In genomic region chr5:175700991-175701390, GRCh38 we compare ENCODE assay signal across 12 cellular contexts. TPM values are rescaled to one million over a fixed set of nuclear protein-coding genes. Genes with fewer than 3 reads are reported as not detected.
A peak's percentile ranks its signal among the peaks of the same experiment; 100 is the strongest.
DNase-seq lines count a peak whose midpoint lies in the region; ATAC-seq and TF ChIP-seq lines count a peak whose summit lies in the region.
"Had no signal": no experiment of that assay in that cellular context is flagged by ENCODE, and none has a peak within 500 bp of the region (broad histone marks: within the 10 kb centered on the region; RNA-seq: fewer than 3 reads in every experiment).

No MANE protein-coding gene starts in this region.

- H3K4me3 Mint-ChIP-seq in activated CD8-positive, alpha-beta T cell treated with anti-CD3 and anti-CD28 coated beads for 36 hours = no peak overlapping the region
- H3K4me3 Mint-ChIP-seq in activated CD8-positive, alpha-beta T cell treated with anti-CD3 and anti-CD28 coated beads, Interleukin-2, amount 10 ng/mL, durations not matched to agents 7 days and 5 days = no peak overlapping the region
- no peak overlapping the region for H3K4me3 Mint-ChIP-seq in dendritic cell treated with granulocyte-macrophage colony-stimulating factor and Interleukin-4, amounts not matched to agents 40 ng/mL and 50 ng/mL, for 4 days
- no peak overlapping the region for H3K4me3 Mint-ChIP-seq in naive thymus-derived CD8-positive, alpha-beta T cell

- no peaks in the 10 kb centered on the region for H3K27me3 Mint-ChIP-seq in activated CD8-positive, alpha-beta T cell treated with anti-CD3 and anti-CD28 coated beads for 36 hours
- H3K27me3 Mint-ChIP-seq in activated CD8-positive, alpha-beta T cell treated with anti-CD3 and anti-CD28 coated beads, Interleukin-2, amount 10 ng/mL, durations not matched to agents 7 days and 5 days (ENCODE audit: low read depth) = no peaks in the 10 kb centered on the region
- H3K27me3 Mint-ChIP-seq in dendritic cell treated with granulocyte-macrophage colony-stimulating factor and Interleukin-4, amounts not matched to agents 40 ng/mL and 50 ng/mL, for 4 days = no peaks in the 10 kb centered on the region
- no peaks in the 10 kb centered on the region for H3K27me3 Mint-ChIP-seq in naive thymus-derived CD8-positive, alpha-beta T cell

- H3K9me3 ChIP-seq in Karpas-422 (ENCODE audit: low read length) = no peaks in the 10 kb centered on the region
- H3K9me3 ChIP-seq in psoas muscle = peaks cover 9% of the 10 kb centered on the region
- H3K9me3 ChIP-seq: pancreas had no signal

- no peak overlapping the region for H3K9ac ChIP-seq in Karpas-422 (ENCODE audit: low read length)
- H3K9ac ChIP-seq: BLaER1 had no signal

- no peaks in the 10 kb centered on the region for H3K4me1 ChIP-seq in Karpas-422 (ENCODE audit: low read length)
- no peaks in the 10 kb centered on the region for H3K4me1 ChIP-seq in psoas muscle

- H3K27me3 ChIP-seq in Karpas-422 (ENCODE audit: low read length) = no peaks in the 10 kb centered on the region
- peaks cover 0 to 8% (median 2%) of the 10 kb centered on the region in 3 donors for H3K27me3 ChIP-seq in psoas muscle (ENCODE audit: insufficient read depth in 3 of 3, low read length in 2 of 3)
- H3K27me3 ChIP-seq: BLaER1, pancreas had no signal

- intact Hi-C loops in activated CD8-positive, alpha-beta T cell treated with anti-CD3 and anti-CD28 coated beads for 36 hours (cut with micrococcal nuclease) = no loop called here
- intact Hi-C loops in dendritic cell treated with granulocyte-macrophage colony-stimulating factor and Interleukin-4, amounts not matched to agents 40 ng/mL and 50 ng/mL, for 4 days (cut with micrococcal nuclease) = loop anchor here (1.0 kb wide), 1 partner anchor 167 kb away; no protein-coding TSS in a partner anchor
- intact Hi-C loops in psoas muscle (cut with DNase I) = no loop called here

- no peak for DNase-seq in activated CD8-positive, alpha-beta T cell treated with anti-CD3 and anti-CD28 coated beads for 36 hours
- DNase-seq in activated CD8-positive, alpha-beta T cell treated with anti-CD3 and anti-CD28 coated beads, Interleukin-2, amount 10 ng/mL, durations not matched to agents 7 days and 5 days = no peak
- DNase-seq in Karpas-422 (peak; percentile 59), psoas muscle (no peak)
- DNase-seq in naive thymus-derived CD8-positive, alpha-beta T cell = no peak
- DNase-seq: NCI-H1930 had no signal

- POLR2A ChIA-PET in activated CD8-positive, alpha-beta T cell treated with anti-CD3 and anti-CD28 coated beads for 36 hours (lab: Charles Lee) = interaction anchor here (0.9 to 1.4 kb wide), 3 partner anchors 10 to 167 kb away, joined by 3 to 4 read pairs (median 3); no protein-coding TSS in a partner anchor
- POLR2A ChIA-PET in activated CD8-positive, alpha-beta T cell treated with anti-CD3 and anti-CD28 coated beads, Interleukin-2, amount 10 ng/mL, durations not matched to agents 7 days and 5 days (lab: Charles Lee) = no interaction called here
- POLR2A ChIA-PET in naive thymus-derived CD8-positive, alpha-beta T cell (lab: Charles Lee) = interaction anchor here (0.6 to 1.4 kb wide), 2 partner anchors 167 to 175 kb away, joined by 3 to 5 read pairs; no protein-coding TSS in a partner anchor

- no peaks in the 10 kb centered on the region for H4K20me1 ChIP-seq in Karpas-422 (ENCODE audit: insufficient read depth, low read depth, low read length)
- H4K20me1 ChIP-seq: BLaER1 had no signal

- WGBS in psoas muscle, 3 donors = 75 to 86% (median 79%) methylated on average over 5 of the region's 5 CpGs

- no peaks in the 10 kb centered on the region for H3K9me2 ChIP-seq in Karpas-422 (replicated peaks; ENCODE audit: insufficient read depth, low read length)

- H3K4me2 ChIP-seq in Karpas-422 (ENCODE audit: low read depth, low read length, poor library complexity, severe bottlenecking) = no peak overlapping the region
- H3K4me2 ChIP-seq: BLaER1 had no signal

- ATAC-seq in activated CD8-positive, alpha-beta T cell treated with anti-CD3 and anti-CD28 coated beads for 36 hours = no peak
- ATAC-seq in activated CD8-positive, alpha-beta T cell treated with anti-CD3 and anti-CD28 coated beads, Interleukin-2, amount 10 ng/mL, durations not matched to agents 7 days and 5 days = no peak
- no peak for ATAC-seq in psoas muscle
- ATAC-seq in GM18861 (IDR thresholded peaks at IDR 0.05; ENCODE audit: unreplicated experiment) = no peak
- no peak for ATAC-seq in GM18858 (IDR thresholded peaks at IDR 0.05; ENCODE audit: unreplicated experiment)
- ATAC-seq in naive thymus-derived CD8-positive, alpha-beta T cell = no peak
- ATAC-seq: pancreas had no signal

- TF ChIP-seq CTCF in activated CD8-positive, alpha-beta T cell treated with anti-CD3 and anti-CD28 coated beads for 36 hours (IDR thresholded peaks at IDR 0.05) = peak; percentile 58
- peak; percentile 31 for TF ChIP-seq CTCF in psoas muscle (IDR thresholded peaks at IDR 0.05)

- CTCF ChIA-PET in activated CD8-positive, alpha-beta T cell treated with anti-CD3 and anti-CD28 coated beads for 36 hours (lab: Charles Lee) = interaction anchor here (0.9 to 6.0 kb wide), 19 partner anchors 12 to 236 kb away, joined by 3 to 87 read pairs (median 4); no protein-coding TSS in a partner anchor
- CTCF ChIA-PET in activated CD8-positive, alpha-beta T cell treated with anti-CD3 and anti-CD28 coated beads, Interleukin-2, amount 10 ng/mL, durations not matched to agents 7 days and 5 days (lab: Charles Lee) = interaction anchor here (0.8 to 6.7 kb wide), 17 partner anchors 8 to 175 kb away, joined by 3 to 109 read pairs (median 4); no protein-coding TSS in a partner anchor

- no peak overlapping the region for H3K27ac ChIP-seq in Karpas-422 (ENCODE audit: low read length)
- H3K27ac ChIP-seq in psoas muscle = no peak overlapping the region
- H3K27ac ChIP-seq: BLaER1, pancreas had no signal

- H2AFZ ChIP-seq in Karpas-422 (ENCODE audit: low read length) = no peak overlapping the region

- H3K4me3 ChIP-seq in Karpas-422 (ENCODE audit: low read length) (no peak overlapping the region), psoas muscle (no peak overlapping the region)
- H3K4me3 ChIP-seq: BLaER1, pancreas had no signal

- H3K4me1 Mint-ChIP-seq in activated CD8-positive, alpha-beta T cell treated with anti-CD3 and anti-CD28 coated beads for 36 hours (ENCODE audit: low read depth) = peaks cover 11% of the 10 kb centered on the region
- peaks cover 14% of the 10 kb centered on the region for H3K4me1 Mint-ChIP-seq in activated CD8-positive, alpha-beta T cell treated with anti-CD3 and anti-CD28 coated beads, Interleukin-2, amount 10 ng/mL, durations not matched to agents 7 days and 5 days (ENCODE audit: low read depth)
- H3K4me1 Mint-ChIP-seq in dendritic cell treated with granulocyte-macrophage colony-stimulating factor and Interleukin-4, amounts not matched to agents 40 ng/mL and 50 ng/mL, for 4 days (ENCODE audit: low read depth) = peaks cover 16% of the 10 kb centered on the region
- peaks cover 9 to 19% (median 15%) of the 10 kb centered on the region in 4 donors for H3K4me1 Mint-ChIP-seq in naive thymus-derived CD8-positive, alpha-beta T cell

- H3K36me3 ChIP-seq in Karpas-422 (ENCODE audit: insufficient read depth, low read length) (no peaks in the 10 kb centered on the region), psoas muscle (ENCODE audit: insufficient read depth in 1 of 2, low read depth in 1 of 2) (no peaks in the 10 kb centered on the region)
- H3K36me3 ChIP-seq: pancreas had no signal

- no peaks in the 10 kb centered on the region for H3K9me3 Mint-ChIP-seq in activated CD8-positive, alpha-beta T cell treated with anti-CD3 and anti-CD28 coated beads for 36 hours
- no peaks in the 10 kb centered on the region for H3K9me3 Mint-ChIP-seq in activated CD8-positive, alpha-beta T cell treated with anti-CD3 and anti-CD28 coated beads, Interleukin-2, amount 10 ng/mL, durations not matched to agents 7 days and 5 days (ENCODE audit: insufficient read depth)
- no peaks in the 10 kb centered on the region for H3K9me3 Mint-ChIP-seq in dendritic cell treated with granulocyte-macrophage colony-stimulating factor and Interleukin-4, amounts not matched to agents 40 ng/mL and 50 ng/mL, for 4 days
- H3K9me3 Mint-ChIP-seq in naive thymus-derived CD8-positive, alpha-beta T cell = no peaks in the 10 kb centered on the region

- H3K36me3 Mint-ChIP-seq in activated CD8-positive, alpha-beta T cell treated with anti-CD3 and anti-CD28 coated beads for 36 hours (ENCODE audit: low read depth) = peaks cover 25% of the 10 kb centered on the region
- peaks cover 38% of the 10 kb centered on the region for H3K36me3 Mint-ChIP-seq in activated CD8-positive, alpha-beta T cell treated with anti-CD3 and anti-CD28 coated beads, Interleukin-2, amount 10 ng/mL, durations not matched to agents 7 days and 5 days (ENCODE audit: low read depth)
- H3K36me3 Mint-ChIP-seq in dendritic cell treated with granulocyte-macrophage colony-stimulating factor and Interleukin-4, amounts not matched to agents 40 ng/mL and 50 ng/mL, for 4 days (ENCODE audit: low read depth) = peaks cover 70% of the 10 kb centered on the region
- peaks cover 6 to 39% (median 13%) of the 10 kb centered on the region in 3 donors for H3K36me3 Mint-ChIP-seq in naive thymus-derived CD8-positive, alpha-beta T cell

- H3K27ac Mint-ChIP-seq in activated CD8-positive, alpha-beta T cell treated with anti-CD3 and anti-CD28 coated beads for 36 hours = no peak overlapping the region
- H3K27ac Mint-ChIP-seq in activated CD8-positive, alpha-beta T cell treated with anti-CD3 and anti-CD28 coated beads, Interleukin-2, amount 10 ng/mL, durations not matched to agents 7 days and 5 days = no peak overlapping the region
- H3K27ac Mint-ChIP-seq in dendritic cell treated with granulocyte-macrophage colony-stimulating factor and Interleukin-4, amounts not matched to agents 40 ng/mL and 50 ng/mL, for 4 days = peak overlapping the region; percentile 50
- H3K27ac Mint-ChIP-seq in naive thymus-derived CD8-positive, alpha-beta T cell = no peak overlapping the region

- H3K79me2 ChIP-seq in Karpas-422 (ENCODE audit: low read length) = no peaks in the 10 kb centered on the region

RNA-seq across cellular contexts. Expression of gene HRH2, which starts 43.1 kb away (rescaled TPM):
- 10 to 100 TPM; 23.2 to 24.5 TPM for total RNA-seq in activated CD8-positive, alpha-beta T cell treated with anti-CD3 and anti-CD28 coated beads for 36 hours
- total RNA-seq in activated CD8-positive, alpha-beta T cell treated with anti-CD3 and anti-CD28 coated beads, Interleukin-2, amount 10 ng/mL, durations not matched to agents 7 days and 5 days = 10 to 100 TPM; 26.9 to 27.5 TPM
- not detected in 2 replicates for total RNA-seq in Karpas-422 (2014; rRNA removed; shearing (Covaris generic); ENCODE audit: low replicate concordance)
- 1 to 10 TPM in 2 of 4 donors, under 1 TPM in 2; 0.49 to 7.0 (median 0.99) TPM for total RNA-seq in psoas muscle
- polyA plus RNA-seq in psoas muscle = under 1 TPM; 0.17 to 0.51 (median 0.18) TPM
- 1 to 10 TPM; 2.0 to 2.4 TPM for total RNA-seq in naive thymus-derived CD8-positive, alpha-beta T cell
- 1 to 10 TPM; 2.6 to 8.6 (median 5.5) TPM for polyA plus RNA-seq in naive thymus-derived CD8-positive, alpha-beta T cell
- total RNA-seq: dermis microvascular lymphatic vessel endothelial cell had no signal
